Comparison of ENCODE assay signal across 17 cellular contexts in genomic region chrX:133555796-133556458, GRCh38.
"Had no signal": no experiment of that assay in that cellular context is flagged by ENCODE, and none has a peak within 500 bp of the region (broad histone marks: within the 10 kb centered on the region; RNA-seq: fewer than 3 reads in every experiment).

No MANE protein-coding gene starts in this region.

- H3K36me3 ChIP-seq: gastroesophageal sphincter, upper lobe of right lung, WERI-Rb-1 had no signal

- H3K9me3 ChIP-seq: gastroesophageal sphincter, psoas muscle, testis, upper lobe of right lung had no signal

- DNase-seq: activated CD4-positive, alpha-beta memory T cell treated with anti-CD3 and anti-CD28 coated beads, Interleukin-2, amount 10 ng/mL, durations not matched to agents 7 days and 5 days; activated CD4-positive, alpha-beta T cell treated with anti-CD3 and anti-CD28 coated beads for 36 hours; activated effector memory CD4-positive, alpha-beta T cell treated with Interleukin-2 at 50 U/mL for 16 hours; activated T-cell treated with anti-CD3 and anti-CD28 coated beads, Interleukin-2, amount 50 U/mL, for 4 hours; dorsolateral prefrontal cortex; erythroblast; left ventricle myocardium superior; mesendoderm; occipital lobe; psoas muscle; stimulated activated naive CD8-positive, alpha-beta T cell treated with anti-CD3 and anti-CD28 coated beads, Interleukin-15, amount 100 ng/mL, for 72 hours; T1000; testis; upper lobe of right lung; WERI-Rb-1 had no signal

- ATAC-seq: activated CD4-positive, alpha-beta T cell treated with anti-CD3 and anti-CD28 coated beads for 36 hours; activated T-cell treated with anti-CD3 and anti-CD28 coated beads, Interleukin-2, amount 50 U/mL, for 4 hours; gastroesophageal sphincter; left ventricle myocardium superior; psoas muscle; sciatic nerve; stimulated activated naive CD8-positive, alpha-beta T cell treated with anti-CD3 and anti-CD28 coated beads, Interleukin-15, amount 100 ng/mL, for 72 hours; upper lobe of right lung had no signal

- H3K27ac ChIP-seq: dorsolateral prefrontal cortex, gastroesophageal sphincter, psoas muscle, testis, upper lobe of right lung, WERI-Rb-1 had no signal

- H3K4me3 ChIP-seq: dorsolateral prefrontal cortex, gastroesophageal sphincter, psoas muscle, testis, upper lobe of right lung had no signal

- H3K27me3 ChIP-seq: gastroesophageal sphincter, testis, upper lobe of right lung had no signal

- H3K4me1 ChIP-seq: gastroesophageal sphincter, testis, upper lobe of right lung had no signal
